Comparison of ENCODE assay signal across 9 cellular contexts in the genomic region with DNA sequence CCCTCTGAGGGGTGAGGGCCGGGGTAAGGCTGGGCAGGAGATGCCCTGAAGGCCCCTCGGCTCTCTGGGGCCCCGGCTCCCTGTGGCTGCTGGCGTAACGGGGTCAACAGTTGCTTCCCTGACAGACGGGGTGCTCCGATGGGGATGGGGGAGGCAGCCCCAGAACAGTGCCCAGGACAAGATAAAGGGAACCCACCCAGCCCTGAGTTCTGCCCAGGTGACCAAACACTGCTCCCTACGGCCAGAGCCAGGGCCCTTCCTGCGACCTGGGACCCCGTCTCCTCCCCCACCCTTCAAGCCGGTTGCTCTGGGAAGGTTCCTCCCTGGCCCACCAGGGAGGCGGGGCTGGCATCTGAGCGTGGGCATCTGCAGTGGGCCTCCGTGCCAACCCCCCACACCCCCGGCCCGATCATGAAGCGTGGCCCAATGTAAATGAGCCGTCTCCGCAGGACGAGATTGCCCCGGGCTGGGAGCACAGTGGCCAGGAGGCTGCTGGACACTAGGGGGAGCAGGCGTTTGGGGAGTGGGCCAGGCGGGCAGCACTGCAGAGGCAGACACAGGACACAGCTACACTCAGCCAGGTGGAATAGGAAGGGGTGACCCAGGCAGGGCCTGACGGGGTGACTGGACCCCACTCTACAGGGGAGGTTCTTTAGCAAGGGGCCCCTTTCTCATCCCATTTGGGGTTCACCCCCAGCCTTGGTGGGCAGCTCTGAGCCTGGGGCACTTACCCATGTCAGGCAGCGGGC. TPM values are rescaled to one million over a fixed set of nuclear protein-coding genes. Genes with fewer than 3 reads are reported as not detected.
DNase-seq lines count a peak whose midpoint lies in the region; ATAC-seq and TF ChIP-seq lines count a peak whose summit lies in the region.
"Had no signal": no experiment of that assay in that cellular context is flagged by ENCODE, and none has a peak within 500 bp of the region (broad histone marks: within the 10 kb centered on the region; RNA-seq: fewer than 3 reads in every experiment).

No MANE protein-coding gene starts in this region.

- no peaks in the 10 kb centered on the region for H3K79me2 ChIP-seq in hepatocyte

- H4K20me1 ChIP-seq in hepatocyte (ENCODE audit: insufficient read depth, poor library complexity, severe bottlenecking) = no peaks in the 10 kb centered on the region

- H3K9me2 ChIP-seq in hepatocyte (replicated peaks; ENCODE audit: insufficient read depth) = no peaks in the 10 kb centered on the region

- peak; percentile 97 for TF ChIP-seq CTCF in VCaP (conservative IDR thresholded peaks at IDR 0.05)
- peak; percentile 49 for TF ChIP-seq CTCF in hepatocyte (IDR thresholded peaks at IDR 0.05; ENCODE audit: poor library complexity)
- peak in 2 of 7 experiments; percentile 21 to 31 for TF ChIP-seq CTCF in stomach (IDR thresholded peaks at IDR 0.05)

- no peak overlapping the region for H3K27ac Mint-ChIP-seq in activated CD8-positive, alpha-beta T cell treated with anti-CD3 and anti-CD28 coated beads, Interleukin-2, amount 10 ng/mL, durations not matched to agents 7 days and 5 days
- H3K27ac Mint-ChIP-seq in naive thymus-derived CD8-positive, alpha-beta T cell = no peak overlapping the region

- peaks cover 25% of the 10 kb centered on the region for H3K4me1 Mint-ChIP-seq in activated CD8-positive, alpha-beta T cell treated with anti-CD3 and anti-CD28 coated beads, Interleukin-2, amount 10 ng/mL, durations not matched to agents 7 days and 5 days (ENCODE audit: low read depth)
- H3K4me1 Mint-ChIP-seq in naive thymus-derived CD8-positive, alpha-beta T cell = peaks cover 6 to 33% (median 21%) of the 10 kb centered on the region in 4 donors

- TF ChIP-seq POLR2A in stomach (IDR thresholded peaks at IDR 0.05) = no peak

- no peak overlapping the region for H3K4me2 ChIP-seq in hepatocyte

- H3K36me3 ChIP-seq in hepatocyte (replicated peaks; ENCODE audit: insufficient read depth, low read depth) (no peaks in the 10 kb centered on the region), stomach (no peaks in the 10 kb centered on the region)

- H3K27ac ChIP-seq in VCaP = peak overlapping the region; percentile 64
- H3K27ac ChIP-seq in hepatocyte = no peak overlapping the region
- H3K27ac ChIP-seq in stomach = no peak overlapping the region

- peak; percentile 38 for DNase-seq in DMS 273 (lab: John Stamatoyannopoulos, UW; ENCODE audit: unreplicated experiment)
- no peak for DNase-seq in DMS 273 treated with DMSO at 0.1 percent for 48 hours (lab: John Stamatoyannopoulos, UW)
- DNase-seq in hepatocyte (ENCODE audit: low spot score) = peak; percentile 61
- peak; percentile 56 for DNase-seq in stomach
- no peak for DNase-seq in activated CD8-positive, alpha-beta T cell treated with anti-CD3 and anti-CD28 coated beads, Interleukin-2, amount 10 ng/mL, durations not matched to agents 7 days and 5 days
- DNase-seq in naive thymus-derived CD8-positive, alpha-beta T cell = no peak
- DNase-seq: 8988T had no signal

- ATAC-seq in activated CD8-positive, alpha-beta T cell treated with anti-CD3 and anti-CD28 coated beads, Interleukin-2, amount 10 ng/mL, durations not matched to agents 7 days and 5 days = no peak
- ATAC-seq in esophagus mucosa = no peak
- ATAC-seq in naive thymus-derived CD8-positive, alpha-beta T cell = no peak

- CTCF ChIA-PET in activated CD8-positive, alpha-beta T cell treated with anti-CD3 and anti-CD28 coated beads, Interleukin-2, amount 10 ng/mL, durations not matched to agents 7 days and 5 days (lab: Charles Lee) = no interaction called here

- H3K4me3 Mint-ChIP-seq in activated CD8-positive, alpha-beta T cell treated with anti-CD3 and anti-CD28 coated beads, Interleukin-2, amount 10 ng/mL, durations not matched to agents 7 days and 5 days = no peak overlapping the region
- H3K4me3 Mint-ChIP-seq in naive thymus-derived CD8-positive, alpha-beta T cell = no peak overlapping the region

- H3K36me3 Mint-ChIP-seq in activated CD8-positive, alpha-beta T cell treated with anti-CD3 and anti-CD28 coated beads, Interleukin-2, amount 10 ng/mL, durations not matched to agents 7 days and 5 days (ENCODE audit: low read depth) = no peaks in the 10 kb centered on the region
- peaks cover 0 to 2% (median 0%) of the 10 kb centered on the region in 3 donors for H3K36me3 Mint-ChIP-seq in naive thymus-derived CD8-positive, alpha-beta T cell

- H3K4me1 ChIP-seq in hepatocyte (ENCODE audit: insufficient read depth) (peaks cover 9% of the 10 kb centered on the region), stomach (peaks cover 7 to 37% (median 31%) of the 10 kb centered on the region in 4 donors)

- no peak overlapping the region for H2AFZ ChIP-seq in hepatocyte

- POLR2A ChIA-PET in activated CD8-positive, alpha-beta T cell treated with anti-CD3 and anti-CD28 coated beads, Interleukin-2, amount 10 ng/mL, durations not matched to agents 7 days and 5 days (lab: Charles Lee) = interaction anchor here (1.0 to 2.4 kb wide), 2 partner anchors 15 to 17 kb away, joined by 3 to 11 read pairs; a partner anchor contains a TSS
- POLR2A ChIA-PET in naive thymus-derived CD8-positive, alpha-beta T cell (lab: Charles Lee) = interaction anchor here (0.6 kb wide), 1 partner anchor 1011 kb away, joined by 4 read pairs; no protein-coding TSS in a partner anchor

- WGBS in hepatocyte (ENCODE audit: low lambda C conversion rate, missing lambda C conversion rate) = 63% methylated on average over 10 of the region's 25 CpGs
- 20 to 27% (median 26%) methylated on average over 1 to 25 of the region's 25 CpGs for WGBS in stomach, 5 donors

- H3K4me3 ChIP-seq in hepatocyte (no peak overlapping the region), stomach (no peak overlapping the region)

- no peak for TF ChIP-seq EP300 in stomach (IDR thresholded peaks at IDR 0.05)

- H3K9me3 ChIP-seq in hepatocyte (ENCODE audit: low read depth) (no peaks in the 10 kb centered on the region), stomach (no peaks in the 10 kb centered on the region)

- peaks cover 9% of the 10 kb centered on the region for H3K27me3 Mint-ChIP-seq in activated CD8-positive, alpha-beta T cell treated with anti-CD3 and anti-CD28 coated beads, Interleukin-2, amount 10 ng/mL, durations not matched to agents 7 days and 5 days (ENCODE audit: low read depth)
- peaks cover 2 to 11% (median 6%) of the 10 kb centered on the region in 5 donors for H3K27me3 Mint-ChIP-seq in naive thymus-derived CD8-positive, alpha-beta T cell

- H3K9me3 Mint-ChIP-seq in activated CD8-positive, alpha-beta T cell treated with anti-CD3 and anti-CD28 coated beads, Interleukin-2, amount 10 ng/mL, durations not matched to agents 7 days and 5 days (ENCODE audit: insufficient read depth) = no peaks in the 10 kb centered on the region
- H3K9me3 Mint-ChIP-seq in naive thymus-derived CD8-positive, alpha-beta T cell = no peaks in the 10 kb centered on the region

- H3K27me3 ChIP-seq in hepatocyte (no peaks in the 10 kb centered on the region), stomach (peaks cover 0 to 50% (median 31%) of the 10 kb centered on the region in 3 donors)

- intact Hi-C loops in stomach (cut with DNase I; ENCODE audit: low total_unique reads) = no loop called here

RNA-seq across cellular contexts. Expression of a gene that starts 1.1 kb away (rescaled TPM):
- 0.08 and 0.27 TPM in 2 replicates for total RNA-seq in hepatocyte
- 0.50 and 0.60 TPM in 2 replicates for polyA plus RNA-seq in hepatocyte
- total RNA-seq in stomach = not detected
- polyA plus RNA-seq in stomach = under 1 TPM in 1 of 3 donors, not detected in 2; 0.20 TPM
- under 1 TPM; 0.16 to 0.24 TPM for total RNA-seq in activated CD8-positive, alpha-beta T cell treated with anti-CD3 and anti-CD28 coated beads, Interleukin-2, amount 10 ng/mL, durations not matched to agents 7 days and 5 days
- total RNA-seq in esophagus mucosa = 1.00 TPM
- total RNA-seq in naive thymus-derived CD8-positive, alpha-beta T cell = 1 to 10 TPM in 1 of 2 experiments, under 1 TPM in 1; 0.85 to 1.0 TPM
- polyA plus RNA-seq in naive thymus-derived CD8-positive, alpha-beta T cell = under 1 TPM; 0.17 to 0.47 (median 0.43) TPM

RNA-seq across cellular contexts. Expression of a gene that starts 16.1 kb away (rescaled TPM):
- total RNA-seq in hepatocyte (24.6 and 25.7 TPM in 2 replicates), stomach (10 to 100 TPM in 3 of 5 donors, 1 to 10 TPM in 1, not detected in 1; 8.7 to 40.7 (median 27.8) TPM), esophagus mucosa (19.6 TPM)
- polyA plus RNA-seq in hepatocyte (60.1 and 75.8 TPM in 2 replicates), stomach (10 to 100 TPM; 53.5 to 59.4 (median 58.1) TPM)
- total RNA-seq in activated CD8-positive, alpha-beta T cell treated with anti-CD3 and anti-CD28 coated beads, Interleukin-2, amount 10 ng/mL, durations not matched to agents 7 days and 5 days = 10 to 100 TPM; 54.0 to 55.5 TPM
- total RNA-seq in naive thymus-derived CD8-positive, alpha-beta T cell = 10 to 100 TPM; 48.5 to 51.0 TPM
- 100 to 1,000 TPM; 149 to 193 (median 183) TPM for polyA plus RNA-seq in naive thymus-derived CD8-positive, alpha-beta T cell

RNA-seq across cellular contexts. Expression of a gene that starts 16.7 kb away (rescaled TPM):
- total RNA-seq in hepatocyte (8.4 and 12.5 TPM in 2 replicates), stomach (10 to 100 TPM in 2 of 5 donors, 1 to 10 TPM in 3; 3.1 to 71.0 (median 8.3) TPM), esophagus mucosa (8.8 TPM)
- polyA plus RNA-seq in hepatocyte (15.6 and 17.1 TPM in 2 replicates), stomach (1 to 10 TPM; 3.5 to 7.5 (median 4.3) TPM)
- 10 to 100 TPM; 16.0 to 16.7 TPM for total RNA-seq in activated CD8-positive, alpha-beta T cell treated with anti-CD3 and anti-CD28 coated beads, Interleukin-2, amount 10 ng/mL, durations not matched to agents 7 days and 5 days
- total RNA-seq in naive thymus-derived CD8-positive, alpha-beta T cell = 10 to 100 TPM; 21.2 to 22.5 TPM
- polyA plus RNA-seq in naive thymus-derived CD8-positive, alpha-beta T cell = 10 to 100 TPM in 1 of 3 donors, 1 to 10 TPM in 2; 8.4 to 14.4 (median 9.7) TPM

Comparison
In these comparisons a context has a peak if more than half of its experiments do, and no peak if none do; other contexts are left out.
1. DNase-seq: peak in DMS 273 (single experiment), hepatocyte (single experiment) and stomach (single experiment); none in DMS 273 treated with DMSO at 0.1 percent for 48 hours (single experiment), activated CD8-positive, alpha-beta T cell treated with anti-CD3 and anti-CD28 coated beads, Interleukin-2, amount 10 ng/mL, durations not matched to agents 7 days and 5 days (single experiment) and naive thymus-derived CD8-positive, alpha-beta T cell (0 of 10).